Comparison of ENCODE assay signal across 26 cellular contexts in the genomic region with DNA sequence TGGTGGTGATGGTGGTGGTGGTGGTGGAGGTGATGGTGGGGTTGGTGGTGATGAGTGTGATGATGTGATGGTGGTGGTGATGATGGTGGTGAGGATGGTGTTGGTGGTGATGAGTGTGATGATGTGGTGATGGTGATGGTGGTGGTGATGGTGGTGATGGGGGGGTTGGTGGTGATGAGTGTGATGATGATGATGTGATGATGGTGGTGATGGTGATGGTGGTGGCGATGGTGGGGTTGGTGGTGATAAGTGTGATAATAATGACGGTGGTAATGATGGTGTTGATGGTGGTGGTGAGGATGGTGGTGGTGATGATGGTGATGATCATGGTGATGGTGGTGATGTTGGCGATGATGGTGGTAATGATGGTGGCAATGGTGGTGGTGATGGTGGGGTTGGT.
DNase-seq lines count a peak whose midpoint lies in the region; ATAC-seq, FAIRE-seq and TF ChIP-seq lines count a peak whose summit lies in the region.
"Had no signal": no experiment of that assay in that cellular context is flagged by ENCODE, and none has a peak within 500 bp of the region (broad histone marks: within the 10 kb centered on the region; RNA-seq: fewer than 3 reads in every experiment).

No MANE protein-coding gene starts in this region.

- no peak for TF ChIP-seq CTCF in astrocyte (IDR thresholded peaks at IDR 0.05; ENCODE audit: insufficient read depth, low read depth, low read length)

- H3K27ac ChIP-seq in astrocyte (ENCODE audit: low read depth, low read length) = no peak overlapping the region
- H3K27ac ChIP-seq: BLaER1 treated with 17β-estradiol and CSF1 and Interleukin-3, amounts not matched to agents 10 nM and 100 nM; GM23248; HL-60 had no signal

- H4K20me1 ChIP-seq in astrocyte (ENCODE audit: insufficient read depth, low read length) = no peaks in the 10 kb centered on the region

- TF ChIP-seq POLR2A in GM12891 (IDR thresholded peaks at IDR 0.05; ENCODE audit: low read depth, low read length) = no peak

- no peaks in the 10 kb centered on the region for H3K9me3 ChIP-seq in astrocyte (ENCODE audit: insufficient read depth, low read depth, low read length)
- H3K9me3 ChIP-seq: SK-N-SH had no signal

- no peak overlapping the region for H3K4me3 Mint-ChIP-seq in astrocyte (ENCODE audit: unreplicated experiment)
- H3K4me3 Mint-ChIP-seq in immature natural killer cell = peak overlapping the region in 2 of 5 donors; percentile 13 to 22
- H3K4me3 Mint-ChIP-seq: CD4-positive, alpha-beta T cell; H9; HFFc6 had no signal

- H3K79me2 ChIP-seq in astrocyte (ENCODE audit: insufficient read depth, low read length) = no peaks in the 10 kb centered on the region

- H3K36me3 ChIP-seq in astrocyte (ENCODE audit: insufficient read depth, low read length) = no peaks in the 10 kb centered on the region

- intact Hi-C loops in posterior vena cava (cut with DNase I) = no loop called here

- H3K9me3 Mint-ChIP-seq in astrocyte (ENCODE audit: unreplicated experiment) = peaks cover 3% of the 10 kb centered on the region
- H3K9me3 Mint-ChIP-seq in immature natural killer cell = peaks cover 0 to 3% (median 0%) of the 10 kb centered on the region in 6 donors
- H3K9me3 Mint-ChIP-seq: HFFc6 had no signal

- no peaks in the 10 kb centered on the region for H3K27me3 ChIP-seq in astrocyte (ENCODE audit: insufficient read depth, low read length)

- H3K36me3 Mint-ChIP-seq in astrocyte (ENCODE audit: low read depth, unreplicated experiment) (no peaks in the 10 kb centered on the region), immature natural killer cell (peaks cover 0 to 4% (median 0%) of the 10 kb centered on the region in 3 donors)

- peaks cover 22% of the 10 kb centered on the region for H3K27me3 Mint-ChIP-seq in astrocyte (ENCODE audit: low read depth, unreplicated experiment)
- peaks cover 0 to 17% (median 9%) of the 10 kb centered on the region in 3 donors for H3K27me3 Mint-ChIP-seq in immature natural killer cell (ENCODE audit: low read depth in 3 of 3)
- H3K27me3 Mint-ChIP-seq: CD4-positive, alpha-beta T cell had no signal

- H3K27ac Mint-ChIP-seq in astrocyte (ENCODE audit: unreplicated experiment) (no peak overlapping the region), immature natural killer cell (peak overlapping the region; percentile 23 to 84 (median 76))
- H3K27ac Mint-ChIP-seq: CD4-positive, alpha-beta T cell; H9; HFFc6 had no signal

- H3K9ac ChIP-seq in astrocyte (ENCODE audit: low read length) = no peak overlapping the region
- H3K9ac ChIP-seq: GM23248, SK-N-SH had no signal

- DNase-seq in GM12891 (ENCODE audit: insufficient read length, low spot score) = no peak
- no peak for DNase-seq in astrocyte (ENCODE audit: low read depth)
- DNase-seq in immature natural killer cell = peak in 2 of 3 donors; percentile 5 to 9
- DNase-seq in posterior vena cava (ENCODE audit: low spot score) = peak; percentile 13
- no peak for DNase-seq in KG1 (lab: John Stamatoyannopoulos, UW)
- DNase-seq: AML-193; CD4-positive, alpha-beta T cell; GM23248; H9; HFFc6; MV-4-11; NCI-H1105; NCI-H1436 treated with DMSO at 0.1 percent for 48 hours; NCI-H1930; NCI-H2107; NCI-H446; NCI-H524 treated with DMSO at 0.1 percent for 48 hours; NCI-H774; PC-3 had no signal

- H3K4me2 ChIP-seq in astrocyte (ENCODE audit: low read length) = no peak overlapping the region
- H3K4me2 ChIP-seq: SK-N-SH had no signal

- H3K4me3 ChIP-seq in astrocyte (ENCODE audit: insufficient read depth, low read depth, low read length) = no peak overlapping the region
- H3K4me3 ChIP-seq: BLaER1 treated with 17β-estradiol and CSF1 and Interleukin-3, amounts not matched to agents 10 nM and 100 nM; GM23248 had no signal

- peak; percentile 95 for FAIRE-seq in GM12891 (lab: Jason Lieb, UNC)
- FAIRE-seq in astrocyte (lab: Jason Lieb, UNC) = peak; percentile 59
- FAIRE-seq: A204.1, D721Med had no signal

- no peak overlapping the region for H2AFZ ChIP-seq in astrocyte (ENCODE audit: low read depth, low read length)
- H2AFZ ChIP-seq: GM23248 had no signal

- ATAC-seq in HG02870 (IDR thresholded peaks at IDR 0.05; ENCODE audit: unreplicated experiment) = no peak
- no peak for ATAC-seq in HG03342 (IDR thresholded peaks at IDR 0.05; ENCODE audit: unreplicated experiment)
- ATAC-seq: PC-3 had no signal

- H3K4me1 Mint-ChIP-seq in astrocyte (ENCODE audit: low read depth, unreplicated experiment) (no peaks in the 10 kb centered on the region), immature natural killer cell (peaks cover 0 to 4% of the 10 kb centered on the region in 2 donors)
- H3K4me1 Mint-ChIP-seq: H9 had no signal

- peaks cover 9% of the 10 kb centered on the region for H3K4me1 ChIP-seq in astrocyte (ENCODE audit: insufficient read depth, low read length)

TF ChIP-seq in GM12891, 5 proteins besides CTCF, POLR2A, EP300 and RAD21:
- TF ChIP-seq POLR2AphosphoS5 (IDR thresholded peaks at IDR 0.05; ENCODE audit: low read depth, low read length) (no peak), SPI1 (IDR thresholded peaks at IDR 0.05; ENCODE audit: low read depth, low read length) (no peak), PAX5 (IDR thresholded peaks at IDR 0.05; ENCODE audit: insufficient read depth, low read length, severe bottlenecking) (no peak), TAF1 (IDR thresholded peaks at IDR 0.05; ENCODE audit: low read depth, low read length) (no peak), POU2F2 (IDR thresholded peaks at IDR 0.05; ENCODE audit: low read depth, low read length) (no peak)

Comparison
In these comparisons a context has a peak if more than half of its experiments do, and no peak if none do; other contexts are left out.
1. DNase-seq: peak in immature natural killer cell (2 of 3) and posterior vena cava (single experiment); none in GM12891 (single experiment), astrocyte (single experiment) and KG1 (single experiment).